Comparison of ENCODE assay signal across 18 cellular contexts in genomic region chr5:54988817-54989216, GRCh38. TPM values are rescaled to one million over a fixed set of nuclear protein-coding genes. Genes with fewer than 3 reads are reported as not detected.
A peak's percentile ranks its signal among the peaks of the same experiment; 100 is the strongest.
DNase-seq lines count a peak whose midpoint lies in the region; ATAC-seq and TF ChIP-seq lines count a peak whose summit lies in the region.
"Had no signal": no experiment of that assay in that cellular context is flagged by ENCODE, and none has a peak within 500 bp of the region (broad histone marks: within the 10 kb centered on the region; RNA-seq: fewer than 3 reads in every experiment).

No MANE protein-coding gene starts in this region.

- peak; percentile 68 for ATAC-seq in activated CD8-positive, alpha-beta T cell treated with anti-CD3 and anti-CD28 coated beads, Interleukin-2, amount 10 ng/mL, durations not matched to agents 7 days and 5 days
- ATAC-seq in activated CD8-positive, alpha-beta T cell treated with anti-CD3 and anti-CD28 coated beads for 36 hours = no peak
- ATAC-seq in T-cell (replicated peaks in 1 of 4) (peak in 3 of 4 experiments; percentile 49 to 73 (median 57)), HG03571 (IDR thresholded peaks at IDR 0.05; ENCODE audit: unreplicated experiment) (no peak), HG03378 (IDR thresholded peaks at IDR 0.05; ENCODE audit: unreplicated experiment) (no peak)
- ATAC-seq in naive thymus-derived CD8-positive, alpha-beta T cell = peak in 1 of 2 donors; percentile 40
- ATAC-seq: A549, K562, Right ventricle myocardium inferior had no signal

- H3K4me1 Mint-ChIP-seq in activated CD8-positive, alpha-beta T cell treated with anti-CD3 and anti-CD28 coated beads, Interleukin-2, amount 10 ng/mL, durations not matched to agents 7 days and 5 days (ENCODE audit: low read depth) = peaks cover 56% of the 10 kb centered on the region
- peaks cover 28% of the 10 kb centered on the region for H3K4me1 Mint-ChIP-seq in activated CD8-positive, alpha-beta T cell treated with anti-CD3 and anti-CD28 coated beads for 36 hours (ENCODE audit: low read depth)
- H3K4me1 Mint-ChIP-seq in T-cell = peaks cover 39 to 62% (median 50%) of the 10 kb centered on the region in 3 donors
- H3K4me1 Mint-ChIP-seq in naive thymus-derived CD8-positive, alpha-beta T cell = peaks cover 17 to 47% (median 36%) of the 10 kb centered on the region in 4 donors

- no peaks in the 10 kb centered on the region for H3K9me3 Mint-ChIP-seq in activated CD8-positive, alpha-beta T cell treated with anti-CD3 and anti-CD28 coated beads, Interleukin-2, amount 10 ng/mL, durations not matched to agents 7 days and 5 days (ENCODE audit: insufficient read depth)
- H3K9me3 Mint-ChIP-seq in activated CD8-positive, alpha-beta T cell treated with anti-CD3 and anti-CD28 coated beads for 36 hours = no peaks in the 10 kb centered on the region
- no peaks in the 10 kb centered on the region for H3K9me3 Mint-ChIP-seq in T-cell
- H3K9me3 Mint-ChIP-seq in naive thymus-derived CD8-positive, alpha-beta T cell = no peaks in the 10 kb centered on the region
- H3K9me3 Mint-ChIP-seq: H9 had no signal

- CTCF ChIA-PET in activated CD8-positive, alpha-beta T cell treated with anti-CD3 and anti-CD28 coated beads, Interleukin-2, amount 10 ng/mL, durations not matched to agents 7 days and 5 days (lab: Charles Lee) = interaction anchor here (0.6 to 2.8 kb wide), 9 partner anchors 9 to 115 kb away, joined by 3 to 11 read pairs (median 4); no protein-coding TSS in a partner anchor
- CTCF ChIA-PET in activated CD8-positive, alpha-beta T cell treated with anti-CD3 and anti-CD28 coated beads for 36 hours (lab: Charles Lee) = interaction anchor here (0.9 to 3.0 kb wide), 4 partner anchors 45 to 182 kb away, joined by 3 to 12 read pairs (median 4); partner anchors contain the start of gene GPX8
- CTCF ChIA-PET in T-cell (lab: Charles Lee) = interaction anchor here in 1 of 2 donors (0.6 to 0.9 kb wide), 2 partner anchors 48 to 149 kb away, joined by 3 to 4 read pairs; no protein-coding TSS in a partner anchor

- intact Hi-C loops in activated CD8-positive, alpha-beta T cell treated with anti-CD3 and anti-CD28 coated beads for 36 hours (cut with micrococcal nuclease) = no loop called here

- H3K27me3 Mint-ChIP-seq in activated CD8-positive, alpha-beta T cell treated with anti-CD3 and anti-CD28 coated beads, Interleukin-2, amount 10 ng/mL, durations not matched to agents 7 days and 5 days (ENCODE audit: low read depth) = peaks cover 15% of the 10 kb centered on the region
- peaks cover 5% of the 10 kb centered on the region for H3K27me3 Mint-ChIP-seq in activated CD8-positive, alpha-beta T cell treated with anti-CD3 and anti-CD28 coated beads for 36 hours
- peaks cover 3% of the 10 kb centered on the region in 2 donors for H3K27me3 Mint-ChIP-seq in T-cell
- H3K27me3 Mint-ChIP-seq in naive thymus-derived CD8-positive, alpha-beta T cell = peaks cover 0 to 11% (median 6%) of the 10 kb centered on the region in 5 donors

- POLR2A ChIA-PET in activated CD8-positive, alpha-beta T cell treated with anti-CD3 and anti-CD28 coated beads, Interleukin-2, amount 10 ng/mL, durations not matched to agents 7 days and 5 days (lab: Charles Lee) = interaction anchor here (0.5 kb wide), 1 partner anchor 14 kb away, joined by 3 read pairs; no protein-coding TSS in a partner anchor
- POLR2A ChIA-PET in activated CD8-positive, alpha-beta T cell treated with anti-CD3 and anti-CD28 coated beads for 36 hours (lab: Charles Lee) = interaction anchor here (1.4 kb wide), 1 partner anchor 29 kb away, joined by 3 read pairs; no protein-coding TSS in a partner anchor
- POLR2A ChIA-PET in T-cell (lab: Charles Lee) = no interaction called here
- POLR2A ChIA-PET in naive thymus-derived CD8-positive, alpha-beta T cell (lab: Charles Lee) = no interaction called here

- H3K4me3 Mint-ChIP-seq in activated CD8-positive, alpha-beta T cell treated with anti-CD3 and anti-CD28 coated beads, Interleukin-2, amount 10 ng/mL, durations not matched to agents 7 days and 5 days = no peak overlapping the region
- H3K4me3 Mint-ChIP-seq in activated CD8-positive, alpha-beta T cell treated with anti-CD3 and anti-CD28 coated beads for 36 hours = no peak overlapping the region
- peak overlapping the region in 1 of 3 donors; percentile 13 for H3K4me3 Mint-ChIP-seq in T-cell
- H3K4me3 Mint-ChIP-seq in naive thymus-derived CD8-positive, alpha-beta T cell = peak overlapping the region in 6 of 10 donors; percentile 5 to 45 (median 40)
- H3K4me3 Mint-ChIP-seq: H9 had no signal

- no peak for DNase-seq in activated CD8-positive, alpha-beta T cell treated with anti-CD3 and anti-CD28 coated beads, Interleukin-2, amount 10 ng/mL, durations not matched to agents 7 days and 5 days
- DNase-seq in activated CD8-positive, alpha-beta T cell treated with anti-CD3 and anti-CD28 coated beads for 36 hours = no peak
- DNase-seq in DMS 273 (lab: John Stamatoyannopoulos, UW; ENCODE audit: unreplicated experiment) = peak; percentile 64
- DNase-seq in T-cell = no peak
- DNase-seq in naive thymus-derived CD8-positive, alpha-beta T cell = peak in 1 of 10 donors; percentile 6
- no peak for DNase-seq in OCI-M1 (lab: John Stamatoyannopoulos, UW)
- DNase-seq: H9, NCI-H1048, NCI-H146, NCI-H2081 treated with DMSO at 0.1 percent for 48 hours, NCI-H510A treated with DMSO at 0.1 percent for 48 hours, Peyer's patch had no signal

- peaks cover 6% of the 10 kb centered on the region for H3K36me3 Mint-ChIP-seq in activated CD8-positive, alpha-beta T cell treated with anti-CD3 and anti-CD28 coated beads, Interleukin-2, amount 10 ng/mL, durations not matched to agents 7 days and 5 days (ENCODE audit: low read depth)
- H3K36me3 Mint-ChIP-seq in activated CD8-positive, alpha-beta T cell treated with anti-CD3 and anti-CD28 coated beads for 36 hours (ENCODE audit: low read depth) = no peaks in the 10 kb centered on the region
- no peaks in the 10 kb centered on the region for H3K36me3 Mint-ChIP-seq in T-cell
- no peaks in the 10 kb centered on the region for H3K36me3 Mint-ChIP-seq in naive thymus-derived CD8-positive, alpha-beta T cell

- no peak for TF ChIP-seq CTCF in activated CD8-positive, alpha-beta T cell treated with anti-CD3 and anti-CD28 coated beads for 36 hours (IDR thresholded peaks at IDR 0.05)

- no peak overlapping the region for H3K27ac Mint-ChIP-seq in activated CD8-positive, alpha-beta T cell treated with anti-CD3 and anti-CD28 coated beads, Interleukin-2, amount 10 ng/mL, durations not matched to agents 7 days and 5 days
- no peak overlapping the region for H3K27ac Mint-ChIP-seq in activated CD8-positive, alpha-beta T cell treated with anti-CD3 and anti-CD28 coated beads for 36 hours
- peak overlapping the region; percentile 59 to 72 for H3K27ac Mint-ChIP-seq in T-cell
- peak overlapping the region in 3 of 10 donors; percentile 21 to 49 (median 34) for H3K27ac Mint-ChIP-seq in naive thymus-derived CD8-positive, alpha-beta T cell
- H3K27ac Mint-ChIP-seq: H9 had no signal

RNA-seq across cellular contexts. Expression of gene ESM1, which starts 3.4 kb away (rescaled TPM):
- not detected for total RNA-seq in activated CD8-positive, alpha-beta T cell treated with anti-CD3 and anti-CD28 coated beads, Interleukin-2, amount 10 ng/mL, durations not matched to agents 7 days and 5 days
- total RNA-seq in activated CD8-positive, alpha-beta T cell treated with anti-CD3 and anti-CD28 coated beads for 36 hours = under 1 TPM; 0.20 to 0.47 TPM
- total RNA-seq in T-cell = under 1 TPM in 3 of 5 donors, not detected in 2; 0.40 to 0.63 (median 0.43) TPM
- total RNA-seq in naive thymus-derived CD8-positive, alpha-beta T cell = not detected
- under 1 TPM in 2 of 3 donors, not detected in 1; 0.11 to 0.59 TPM for polyA plus RNA-seq in naive thymus-derived CD8-positive, alpha-beta T cell
- total RNA-seq: H9, K562, Peyer's patch had no signal
- polyA plus RNA-seq: A549, K562 had no signal

RNA-seq across cellular contexts. Expression of gene GZMK, which starts 35.2 kb away (rescaled TPM):
- total RNA-seq in activated CD8-positive, alpha-beta T cell treated with anti-CD3 and anti-CD28 coated beads, Interleukin-2, amount 10 ng/mL, durations not matched to agents 7 days and 5 days = 1 to 10 TPM; 2.4 to 2.9 TPM
- 1 to 10 TPM; 5.2 to 6.2 TPM for total RNA-seq in activated CD8-positive, alpha-beta T cell treated with anti-CD3 and anti-CD28 coated beads for 36 hours
- 10 to 100 TPM in 4 of 5 donors, 1 to 10 TPM in 1; 5.4 to 38.8 (median 31.0) TPM for total RNA-seq in T-cell
- total RNA-seq in naive thymus-derived CD8-positive, alpha-beta T cell = 1 to 10 TPM; 4.9 to 8.5 TPM
- 100 to 1,000 TPM in 1 of 3 donors, 10 to 100 TPM in 2; 10.1 to 227 (median 21.2) TPM for polyA plus RNA-seq in naive thymus-derived CD8-positive, alpha-beta T cell
- total RNA-seq: H9, K562, M059J, Peyer's patch had no signal
- polyA plus RNA-seq: A549, K562 had no signal

Comparison
In these comparisons a context has a peak if more than half of its experiments do, and no peak if none do; other contexts are left out.
1. ATAC-seq: peak in activated CD8-positive, alpha-beta T cell treated with anti-CD3 and anti-CD28 coated beads, Interleukin-2, amount 10 ng/mL, durations not matched to agents 7 days and 5 days (single experiment) and T-cell (3 of 4); none in activated CD8-positive, alpha-beta T cell treated with anti-CD3 and anti-CD28 coated beads for 36 hours (single experiment), HG03571 (single experiment) and HG03378 (single experiment).
2. H3K27ac Mint-ChIP-seq: peak in T-cell (2 of 2); none in activated CD8-positive, alpha-beta T cell treated with anti-CD3 and anti-CD28 coated beads, Interleukin-2, amount 10 ng/mL, durations not matched to agents 7 days and 5 days (single experiment) and activated CD8-positive, alpha-beta T cell treated with anti-CD3 and anti-CD28 coated beads for 36 hours (single experiment).
3. H3K4me3 Mint-ChIP-seq: peak in naive thymus-derived CD8-positive, alpha-beta T cell (6 of 10); none in activated CD8-positive, alpha-beta T cell treated with anti-CD3 and anti-CD28 coated beads, Interleukin-2, amount 10 ng/mL, durations not matched to agents 7 days and 5 days (single experiment) and activated CD8-positive, alpha-beta T cell treated with anti-CD3 and anti-CD28 coated beads for 36 hours (single experiment).
4. POLR2A ChIA-PET loops: an anchor here in activated CD8-positive, alpha-beta T cell treated with anti-CD3 and anti-CD28 coated beads, Interleukin-2, amount 10 ng/mL, durations not matched to agents 7 days and 5 days (0.5 kb wide) and activated CD8-positive, alpha-beta T cell treated with anti-CD3 and anti-CD28 coated beads for 36 hours (1.4 kb wide); none called in T-cell and naive thymus-derived CD8-positive, alpha-beta T cell.